In genomic region chr20:31674895-31675827, GRCh38 we compare ENCODE assay signal across 8 cellular contexts. TPM values are rescaled to one million over a fixed set of nuclear protein-coding genes. Genes with fewer than 3 reads are reported as not detected.
A peak's percentile ranks its signal among the peaks of the same experiment; 100 is the strongest.
DNase-seq lines count a peak whose midpoint lies in the region; ATAC-seq and TF ChIP-seq lines count a peak whose summit lies in the region.

No MANE protein-coding gene starts in this region.

- 61% methylated on average over 6 of the region's 10 CpGs for WGBS in mammary epithelial cell (ENCODE audit: low coverage, missing lambda C conversion rate)
- 25% methylated on average over 6 of the region's 10 CpGs for WGBS in right lobe of liver (ENCODE audit: insufficient coverage, low coverage, low lambda C conversion rate, missing lambda C conversion rate)

- H3K4me1 ChIP-seq in mammary epithelial cell (ENCODE audit: insufficient read depth, low read length) (peaks cover 44% of the 10 kb centered on the region), right lobe of liver (peaks cover 0 to 64% (median 17%) of the 10 kb centered on the region in 4 donors)

- no peaks in the 10 kb centered on the region for H4K20me1 ChIP-seq in mammary epithelial cell (ENCODE audit: insufficient read depth, low read length)

- no peak overlapping the region for H2AFZ ChIP-seq in mammary epithelial cell (ENCODE audit: low read depth, low read length)

- H3K27me3 ChIP-seq in mammary epithelial cell (ENCODE audit: insufficient read depth, low read length): no peaks in the 10 kb centered on the region
- no peaks in the 10 kb centered on the region for H3K27me3 ChIP-seq in right lobe of liver

- H3K9ac ChIP-seq in mammary epithelial cell (ENCODE audit: insufficient read depth, low read length): no peak overlapping the region

- H3K27ac ChIP-seq in VCaP (peak overlapping the region; percentile 88), mammary epithelial cell (ENCODE audit: insufficient read depth, low read depth, low read length) (peak overlapping the region; percentile 9), right lobe of liver (peak overlapping the region; percentile 16 to 79 (median 66))

- in situ Hi-C loops in mammary epithelial cell (cut with MboI; ENCODE audit: low sequenced_read_pairs in 2 of 2): loop anchor here in 1 of 2 donors (5.0 kb wide), 1 partner anchor 47 kb away; the partner anchor contains the start of gene BCL2L1

- peaks cover 93% of the 10 kb centered on the region for H3K79me2 ChIP-seq in mammary epithelial cell (ENCODE audit: insufficient read depth, low read length)

- no TSS peak for BruUV-seq in mammary epithelial cell (replicated peaks; lab: Mats Ljungman, UMichigan)

- CTCF ChIA-PET in AG04449 (lab: Yijun Ruan, JAX) (interaction anchor here (1.6 to 6.0 kb wide), 3 partner anchors 13 to 62 kb away, joined by 7 to 73 read pairs (median 59); partner anchors contain the start of gene BCL2L1), mammary epithelial cell (lab: Charles Lee; ENCODE audit: low non-redundant PET) (no interaction called here)

- TF ChIP-seq POLR2A in right lobe of liver (IDR thresholded peaks at IDR 0.05): no peak

- POLR2A ChIA-PET in AG04449 (lab: Yijun Ruan, JAX): interaction anchor here (0.6 to 1.0 kb wide), 3 partner anchors 14 to 297 kb away, joined by 3 to 4 read pairs (median 3); no protein-coding TSS in a partner anchor

- no peak overlapping the region for H3K4me3 ChIP-seq in AG04449 (ENCODE audit: low read depth, low read length)
- no peak overlapping the region for H3K4me3 ChIP-seq in mammary epithelial cell (replicated peaks in 1 of 3; ENCODE audit: insufficient read depth in 1 of 3, low read depth in 2 of 3, low read length in 3 of 3)
- H3K4me3 ChIP-seq in right lobe of liver: no peak overlapping the region

- intact Hi-C loops in mammary epithelial cell (cut with micrococcal nuclease): no loop called here
- intact Hi-C loops in right lobe of liver (cut with DNase I): no loop called here

- peak; percentile 60 to 74 (median 66) for ATAC-seq in right lobe of liver
- ATAC-seq in HG03520 (IDR thresholded peaks at IDR 0.05; ENCODE audit: unreplicated experiment): no peak

- TF ChIP-seq CTCF in AG04449 (IDR thresholded peaks at IDR 0.05; ENCODE audit: insufficient read depth, low read length, missing control alignments): no peak
- no peak for TF ChIP-seq CTCF in VCaP (conservative IDR thresholded peaks at IDR 0.05)
- TF ChIP-seq CTCF in mammary epithelial cell (conservative IDR thresholded peaks at IDR 0.05 in 1 of 2, IDR thresholded peaks at IDR 0.05 in 1 of 2; ENCODE audit: extremely low read depth in 1 of 2, insufficient read depth in 1 of 2, low read depth in 1 of 2, low read length in 2 of 2): no peak
- no peak for TF ChIP-seq CTCF in right lobe of liver (IDR thresholded peaks at IDR 0.05)

- H3K4me2 ChIP-seq in mammary epithelial cell (ENCODE audit: insufficient read depth, low read depth, low read length): peak overlapping the region; percentile 50

- peaks cover 15% of the 10 kb centered on the region for H3K36me3 ChIP-seq in mammary epithelial cell (ENCODE audit: insufficient read depth, low read length)
- no peaks in the 10 kb centered on the region for H3K36me3 ChIP-seq in right lobe of liver

- dilution Hi-C loops in mammary epithelial cell (cut with HindIII; ENCODE audit: low sequenced_read_pairs): loop anchor here (5.0 kb wide), 1 partner anchor 47 kb away; the partner anchor contains the start of gene BCL2L1

- DNase-seq in AG04449 (ENCODE audit: low read depth, low spot score) (peak; percentile 34), GM19238 (ENCODE audit: insufficient read length, low spot score) (peak; percentile 54), HUDEP-2 (lab: John Stamatoyannopoulos, UW; ENCODE audit: unreplicated experiment in 76 of 76) (peak in 73 of 76 experiments; percentile 36 to 87 (median 63)), mammary epithelial cell (peak; percentile 78), right lobe of liver (peak; percentile 66 to 73 (median 71))
- peak; percentile 34 to 56 (median 44) for DNase-seq in stimulated activated CD4-positive, alpha-beta T cell treated with anti-CD3 and anti-CD28 coated beads, TNF-alpha, amount 100 ng/mL, for 24 hours (ENCODE audit: low read depth in 3 of 3)

- H3K9me3 ChIP-seq in mammary epithelial cell (replicated peaks; ENCODE audit: insufficient read depth, low read length): no peaks in the 10 kb centered on the region
- H3K9me3 ChIP-seq in right lobe of liver: no peaks in the 10 kb centered on the region

RNA-seq across cellular contexts. Expression of gene COX4I2, which starts 37.4 kb away (rescaled TPM):
- total RNA-seq in mammary epithelial cell (not detected), right lobe of liver (not detected)
- polyA plus RNA-seq in mammary epithelial cell: not detected
- not detected for polyA minus RNA-seq in mammary epithelial cell

RNA-seq across cellular contexts. Expression of gene BCL2L1, which starts 47.5 kb away (rescaled TPM):
- total RNA-seq in mammary epithelial cell (100 to 1,000 TPM; 196 to 212 TPM), right lobe of liver (10 to 100 TPM; 30.5 to 96.1 (median 63.4) TPM)
- polyA plus RNA-seq in mammary epithelial cell: 132 TPM
- polyA minus RNA-seq in mammary epithelial cell: 137 TPM

Comparison
In these comparisons a context has a peak if more than half of its experiments do, and no peak if none do; other contexts are left out.
1. H3K27ac ChIP-seq: peak in every context shown above with its lines; median percentile 88 in VCaP; 66 in right lobe of liver; 9 in mammary epithelial cell.